8 cellular contexts compared by ENCODE assay signal in the genomic region with DNA sequence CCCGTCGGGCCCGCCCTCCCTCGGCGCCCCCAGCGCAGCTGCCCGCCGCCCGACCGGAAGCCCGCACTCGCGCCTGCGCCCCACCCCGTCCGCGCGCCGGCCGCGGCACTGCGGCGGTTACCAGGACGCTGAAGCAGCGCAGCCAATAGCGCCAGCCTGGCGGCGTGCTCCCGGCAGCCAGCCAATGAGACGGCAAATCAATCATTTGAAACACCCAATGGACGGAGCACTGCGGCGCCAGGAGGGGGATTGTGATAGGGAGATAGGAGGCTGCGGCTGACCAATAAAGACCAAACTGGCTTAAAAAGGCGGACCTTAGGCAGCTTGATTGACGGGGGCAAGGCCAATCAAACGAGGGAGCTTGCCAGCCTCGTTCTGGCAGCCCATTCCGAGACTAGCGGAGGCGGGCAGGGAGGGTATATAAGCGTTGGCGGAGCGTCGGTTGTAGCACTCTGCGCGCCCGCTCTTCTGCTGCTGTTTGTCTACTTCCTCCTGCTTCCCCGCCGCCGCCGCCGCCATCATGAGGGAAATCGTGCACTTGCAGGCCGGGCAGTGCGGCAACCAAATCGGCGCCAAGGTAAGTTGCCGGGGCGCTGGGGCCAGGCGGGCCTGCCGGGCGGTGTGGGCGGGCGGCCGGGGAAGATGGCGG. TPM values are rescaled to one million over a fixed set of nuclear protein-coding genes. Genes with fewer than 3 reads are reported as not detected.
DNase-seq lines count a peak whose midpoint lies in the region; ATAC-seq and TF ChIP-seq lines count a peak whose summit lies in the region.

A gene (plus strand): TSS at position 447 of the 649 bp plus-strand sequence. CDS start 74 bp downstream, at position 521.

- H3K4me1 ChIP-seq in OCI-LY3 (ENCODE audit: low read length): peaks cover 30% of the 10 kb centered on the region

- TF ChIP-seq CTCF in OCI-LY3 (IDR thresholded peaks at IDR 0.05; ENCODE audit: low read depth, low read length) (no peak), endothelial cell (IDR thresholded peaks at IDR 0.05; ENCODE audit: unreplicated experiment) (no peak), mesothelial cell of epicardium (IDR thresholded peaks at IDR 0.05; ENCODE audit: unreplicated experiment) (no peak)

- no peaks in the 10 kb centered on the region for H3K9me3 ChIP-seq in OCI-LY3 (ENCODE audit: insufficient read depth, low read length)

- H3K4me1 Mint-ChIP-seq in endothelial cell (ENCODE audit: unreplicated experiment) (peaks cover 27% of the 10 kb centered on the region), mesothelial cell of epicardium (peaks cover 25% of the 10 kb centered on the region)

- H3K9ac ChIP-seq in OCI-LY3 (ENCODE audit: low read length): peak within 1 kb of the TSS; percentile 91

- H2AFZ ChIP-seq in OCI-LY3 (ENCODE audit: low read depth, low read length): no peak within 1 kb of the TSS; the same call in 1 of the 2 replicates

- peaks cover 20% of the 10 kb centered on the region for H3K36me3 ChIP-seq in OCI-LY3 (replicated peaks; ENCODE audit: low read depth, low read length)

- H3K79me2 ChIP-seq in OCI-LY3 (ENCODE audit: low read length): peaks cover 47% of the 10 kb centered on the region

- no peaks in the 10 kb centered on the region for H3K9me3 Mint-ChIP-seq in endothelial cell (ENCODE audit: unreplicated experiment)
- H3K9me3 Mint-ChIP-seq in mesothelial cell of epicardium: no peaks in the 10 kb centered on the region

- peak within 1 kb of the TSS; percentile 97 for H3K4me3 Mint-ChIP-seq in endothelial cell (ENCODE audit: unreplicated experiment)
- H3K4me3 Mint-ChIP-seq in mesothelial cell of epicardium: peak within 1 kb of the TSS; percentile 89

- peaks cover 26% of the 10 kb centered on the region for H4K20me1 ChIP-seq in OCI-LY3 (ENCODE audit: insufficient read depth, low read length)

- peak within 1 kb of the TSS; percentile 97 for H3K4me3 ChIP-seq in OCI-LY3 (ENCODE audit: low read length)

- peak within 1 kb of the TSS; percentile 90 for H3K27ac Mint-ChIP-seq in endothelial cell (ENCODE audit: unreplicated experiment)
- H3K27ac Mint-ChIP-seq in mesothelial cell of epicardium: peak within 1 kb of the TSS; percentile 96

- peak; percentile 95 for DNase-seq in D341Med (ENCODE audit: low spot score)
- DNase-seq in HuH-7 (ENCODE audit: low spot score): peak; percentile 100
- peak; percentile 97 for DNase-seq in activated CD8-positive, alpha-beta memory T cell treated with anti-CD3 and anti-CD28 coated beads, Interleukin-2, amount 50 U/mL, for 48 hours
- DNase-seq in endothelial cell (ENCODE audit: low spot score): peak; percentile 97
- peak; percentile 97 to 99 for DNase-seq in mesothelial cell of epicardium (ENCODE audit: low spot score in 2 of 2, unreplicated experiment in 2 of 2)
- peak; percentile 97 to 98 for DNase-seq in stimulated activated CD8-positive, alpha-beta memory T cell treated with anti-CD3 and anti-CD28 coated beads, Interleukin-15, amount 100 ng/mL, for 48 hours (ENCODE audit: low read depth in 2 of 2)

- peak; percentile 66 for ATAC-seq in GM21515 (IDR thresholded peaks at IDR 0.05; ENCODE audit: unreplicated experiment)

- H3K27me3 Mint-ChIP-seq in endothelial cell (ENCODE audit: unreplicated experiment): peaks cover 18% of the 10 kb centered on the region
- H3K27me3 Mint-ChIP-seq in mesothelial cell of epicardium (ENCODE audit: low read depth): no peaks in the 10 kb centered on the region

- no peaks in the 10 kb centered on the region for H3K27me3 ChIP-seq in OCI-LY3 (ENCODE audit: low read depth, low read length)

- peak within 1 kb of the TSS; percentile 95 for H3K4me2 ChIP-seq in OCI-LY3 (ENCODE audit: low read length)

- peak within 1 kb of the TSS; percentile 88 for H3K27ac ChIP-seq in OCI-LY3 (ENCODE audit: low read length)

- H3K36me3 Mint-ChIP-seq in endothelial cell (ENCODE audit: low read depth, unreplicated experiment) (peaks cover 11% of the 10 kb centered on the region), mesothelial cell of epicardium (peaks cover 12% of the 10 kb centered on the region)

RNA-seq across cellular contexts. Expression of the gene that starts here (rescaled TPM):
- total RNA-seq in endothelial cell (ENCODE audit: unreplicated experiment) (134 TPM), mesothelial cell of epicardium (146 to 152 TPM (median 148 TPM) in 3 replicates)

Comparison
In these comparisons a context has a peak if more than half of its experiments do, and no peak if none do; other contexts are left out.
1. Peak in every context shown above with its lines: DNase-seq, ATAC-seq, H3K4me3 ChIP-seq and H3K27ac ChIP-seq.